19 cellular contexts compared by ENCODE assay signal in the genomic region with DNA sequence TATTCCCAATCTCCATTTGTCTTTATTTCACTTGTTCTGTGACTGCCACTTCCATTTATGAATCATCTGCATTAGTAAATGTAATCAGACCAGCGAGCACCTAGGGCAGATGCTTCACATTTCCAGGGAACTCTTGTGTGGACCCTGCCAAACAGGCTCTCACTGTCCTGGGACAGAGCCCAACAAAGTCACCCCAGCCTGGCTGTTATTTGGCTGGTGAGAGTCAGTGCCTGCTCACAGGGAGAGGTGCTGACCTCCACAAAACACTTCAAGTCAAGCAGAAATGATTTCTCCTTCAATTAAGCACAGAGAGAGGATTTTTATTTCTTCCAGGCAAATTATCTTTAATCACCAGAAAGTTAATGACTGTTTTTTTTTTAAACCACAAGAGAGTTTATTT.
DNase-seq lines count a peak whose midpoint lies in the region; ATAC-seq and TF ChIP-seq lines count a peak whose summit lies in the region.
"Had no signal": no experiment of that assay in that cellular context is flagged by ENCODE, and none has a peak within 500 bp of the region (broad histone marks: within the 10 kb centered on the region; RNA-seq: fewer than 3 reads in every experiment).

No MANE protein-coding gene starts in this region.

- peaks cover 4% of the 10 kb centered on the region for H3K4me1 Mint-ChIP-seq in mesothelial cell of epicardium
- H3K4me1 Mint-ChIP-seq: B cell, GM23338, IgD-negative memory B cell had no signal

- TF ChIP-seq CTCF in mesothelial cell of epicardium (IDR thresholded peaks at IDR 0.05; ENCODE audit: unreplicated experiment), result no peak

- H3K36me3 Mint-ChIP-seq in mesothelial cell of epicardium, result no peaks in the 10 kb centered on the region
- H3K36me3 Mint-ChIP-seq: IgD-negative memory B cell had no signal

- H3K9me3 Mint-ChIP-seq in mesothelial cell of epicardium, result no peaks in the 10 kb centered on the region
- H3K9me3 Mint-ChIP-seq: GM23338 had no signal

- DNase-seq in DMS 273 (lab: John Stamatoyannopoulos, UW; ENCODE audit: unreplicated experiment) (peak; percentile 23), DMS 273 treated with DMSO at 0.1 percent for 48 hours (lab: John Stamatoyannopoulos, UW) (no peak), DMS79 treated with DMSO at 0.1 percent for 48 hours (lab: John Stamatoyannopoulos, UW) (peak; percentile 58), left ventricle myocardium superior (peak; percentile 32), pons (ENCODE audit: low spot score) (peak; percentile 34), mesothelial cell of epicardium (ENCODE audit: low spot score in 2 of 2, unreplicated experiment in 2 of 2) (no peak), NCI-H526 treated with DMSO at 0.1 percent for 48 hours (lab: John Stamatoyannopoulos, UW) (no peak), NOMO-1 (lab: John Stamatoyannopoulos, UW; ENCODE audit: unreplicated experiment in 2 of 2) (no peak)
- DNase-seq: Karpas-422, MG63, NCI-H1048, NCI-H2081, NCI-H774, PC-9 had no signal

- H3K4me3 Mint-ChIP-seq in mesothelial cell of epicardium, result no peak overlapping the region
- H3K4me3 Mint-ChIP-seq: B cell, GM23338, IgD-negative memory B cell had no signal

- peak; percentile 85 for ATAC-seq in left ventricle myocardium superior
- ATAC-seq: GM12878, GM23338, HCT116 had no signal

- no peak overlapping the region for H3K27ac Mint-ChIP-seq in mesothelial cell of epicardium
- H3K27ac Mint-ChIP-seq: B cell, GM23338, IgD-negative memory B cell had no signal

- H3K27me3 Mint-ChIP-seq in mesothelial cell of epicardium (ENCODE audit: low read depth), result peaks cover 37% of the 10 kb centered on the region
- H3K27me3 Mint-ChIP-seq: B cell, IgD-negative memory B cell had no signal

- intact Hi-C loops in left ventricle myocardium superior (cut with micrococcal nuclease), result no loop called here

Comparison
In these comparisons a context has a peak if more than half of its experiments do, and no peak if none do; other contexts are left out.
1. DNase-seq: peak in DMS 273 (single experiment), DMS79 treated with DMSO at 0.1 percent for 48 hours (single experiment), left ventricle myocardium superior (single experiment) and pons (single experiment); none in DMS 273 treated with DMSO at 0.1 percent for 48 hours (single experiment), mesothelial cell of epicardium (0 of 2), NCI-H526 treated with DMSO at 0.1 percent for 48 hours (single experiment) and NOMO-1 (0 of 2).